In genomic region chr5:59673438-59674058, GRCh38 we compare ENCODE assay signal across 8 cellular contexts.
A peak's percentile ranks its signal among the peaks of the same experiment; 100 is the strongest.
DNase-seq lines count a peak whose midpoint lies in the region; ATAC-seq and TF ChIP-seq lines count a peak whose summit lies in the region.

No MANE protein-coding gene starts in this region.

- H3K9me3 Mint-ChIP-seq in activated naive CD4-positive, alpha-beta T cell treated with anti-CD3 and anti-CD28 coated beads for 36 hours: no peaks in the 10 kb centered on the region

- H3K36me3 ChIP-seq in heart left ventricle (no peaks in the 10 kb centered on the region), KMS-11 (ENCODE audit: insufficient read depth) (no peaks in the 10 kb centered on the region), fibroblast of lung (ENCODE audit: control insufficient read depth, insufficient read depth, low read length) (no peaks in the 10 kb centered on the region)

- no peak overlapping the region for H3K9ac ChIP-seq in KMS-11
- no peak overlapping the region for H3K9ac ChIP-seq in fibroblast of lung (ENCODE audit: insufficient read depth, low read length)

- WGBS in heart left ventricle, 4 donors: 23 to 25% (median 25%) methylated on average over 4 of the region's 4 CpGs

- TF ChIP-seq POLR2A in heart left ventricle (IDR thresholded peaks at IDR 0.05): no peak

- H3K4me3 Mint-ChIP-seq in activated naive CD4-positive, alpha-beta T cell treated with anti-CD3 and anti-CD28 coated beads for 36 hours: no peak overlapping the region

- H3K9me3 ChIP-seq in heart left ventricle (no peaks in the 10 kb centered on the region), fibroblast of lung (ENCODE audit: control insufficient read depth, insufficient read depth, low read depth, low read length) (no peaks in the 10 kb centered on the region)

- H3K27ac ChIP-seq in heart left ventricle (no peak overlapping the region), KMS-11 (no peak overlapping the region), fibroblast of lung (ENCODE audit: insufficient read depth, low read length) (no peak overlapping the region)

- H3K27ac Mint-ChIP-seq in activated naive CD4-positive, alpha-beta T cell treated with anti-CD3 and anti-CD28 coated beads for 36 hours: no peak overlapping the region

- H3K4me2 ChIP-seq in KMS-11: no peak overlapping the region
- H3K4me2 ChIP-seq in fibroblast of lung (ENCODE audit: extremely low read depth, insufficient read depth, low read length): no peak overlapping the region

- H3K36me3 Mint-ChIP-seq in activated naive CD4-positive, alpha-beta T cell treated with anti-CD3 and anti-CD28 coated beads for 36 hours (ENCODE audit: low read depth): no peaks in the 10 kb centered on the region

- no peaks in the 10 kb centered on the region for H4K20me1 ChIP-seq in KMS-11 (ENCODE audit: insufficient read depth)
- no peaks in the 10 kb centered on the region for H4K20me1 ChIP-seq in fibroblast of lung (ENCODE audit: control insufficient read depth, extremely low read depth, insufficient read depth, low read length)

- no peaks in the 10 kb centered on the region for H3K4me1 ChIP-seq in heart left ventricle
- H3K4me1 ChIP-seq in KMS-11 (ENCODE audit: low read depth, poor library complexity, severe bottlenecking): peaks cover 5% of the 10 kb centered on the region
- H3K4me1 ChIP-seq in fibroblast of lung (ENCODE audit: control insufficient read depth, extremely low read depth, insufficient read depth, low read length): no peaks in the 10 kb centered on the region

- ATAC-seq in heart left ventricle: no peak
- no peak for ATAC-seq in Right ventricle myocardium superior (ENCODE audit: poor library complexity)

- H3K79me2 ChIP-seq in KMS-11 (ENCODE audit: insufficient read depth, low read depth) (no peaks in the 10 kb centered on the region), fibroblast of lung (ENCODE audit: control insufficient read depth, insufficient read depth, low read length) (no peaks in the 10 kb centered on the region)

- TF ChIP-seq CTCF in heart left ventricle (IDR thresholded peaks at IDR 0.05) (peak; percentile 76 to 92 (median 86)), KMS-11 (conservative IDR thresholded peaks at IDR 0.05; ENCODE audit: low read depth, low read length) (peak; percentile 98), fibroblast of lung (conservative IDR thresholded peaks at IDR 0.05 in 1 of 2, IDR thresholded peaks at IDR 0.05 in 1 of 2; ENCODE audit: low read depth in 1 of 2, low read length in 2 of 2) (peak; percentile 71 to 72)

- H3K4me3 ChIP-seq in heart left ventricle (no peak overlapping the region), KMS-11 (IDR thresholded peaks at IDR 0.05; ENCODE audit: insufficient read depth, low read depth, low read length) (no peak overlapping the region), fibroblast of lung (replicated peaks in 1 of 4; ENCODE audit: control extremely low read depth in 1 of 4, insufficient read depth in 1 of 4, low read depth in 3 of 4, low read length in 4 of 4) (no peak overlapping the region)

- CTCF ChIA-PET in activated naive CD4-positive, alpha-beta T cell treated with anti-CD3 and anti-CD28 coated beads for 36 hours (lab: Charles Lee): interaction anchor here (0.7 to 4.3 kb wide), 13 partner anchors 9 to 397 kb away, joined by 3 to 33 read pairs (median 4); no protein-coding TSS in a partner anchor

- H3K27me3 ChIP-seq in heart left ventricle (no peaks in the 10 kb centered on the region), KMS-11 (ENCODE audit: insufficient read depth, low read depth) (no peaks in the 10 kb centered on the region), fibroblast of lung (ENCODE audit: control insufficient read depth, insufficient read depth, low read length) (no peaks in the 10 kb centered on the region)

- no peaks in the 10 kb centered on the region for H3K27me3 Mint-ChIP-seq in activated naive CD4-positive, alpha-beta T cell treated with anti-CD3 and anti-CD28 coated beads for 36 hours (ENCODE audit: low read depth)

- DNase-seq in heart left ventricle (no peak), Right ventricle myocardium superior (no peak), RPMI7951 (ENCODE audit: low read depth) (peak; percentile 47), fibroblast of lung (ENCODE audit: low read depth in 2 of 2) (peak; percentile 41 to 72), pons (ENCODE audit: low spot score) (peak; percentile 62), posterior cingulate gyrus (no peak)
- no peak for DNase-seq in activated naive CD4-positive, alpha-beta T cell treated with anti-CD3 and anti-CD28 coated beads for 36 hours

- no peaks in the 10 kb centered on the region for H3K4me1 Mint-ChIP-seq in activated naive CD4-positive, alpha-beta T cell treated with anti-CD3 and anti-CD28 coated beads for 36 hours (ENCODE audit: low read depth)

- intact Hi-C loops in heart left ventricle (cut with DNase I) (loop anchor here (1.0 to 10.0 kb wide), 12 partner anchors 119 to 489 kb away; no protein-coding TSS in a partner anchor), Right ventricle myocardium superior (cut with DNase I) (loop anchor here (2.0 to 10.0 kb wide), 3 partner anchors 124 to 289 kb away; no protein-coding TSS in a partner anchor), posterior cingulate gyrus (cut with DNase I) (loop anchor here (1.0 to 10.0 kb wide), 4 partner anchors 131 to 489 kb away; no protein-coding TSS in a partner anchor)
- intact Hi-C loops in activated naive CD4-positive, alpha-beta T cell treated with anti-CD3 and anti-CD28 coated beads for 36 hours (cut with micrococcal nuclease): loop anchor here (1.0 kb wide), 5 partner anchors 51 to 485 kb away; no protein-coding TSS in a partner anchor

- H2AFZ ChIP-seq in KMS-11 (ENCODE audit: low read depth) (no peak overlapping the region), fibroblast of lung (ENCODE audit: low read length) (no peak overlapping the region)

Comparison
In these comparisons a context has a peak if more than half of its experiments do, and no peak if none do; other contexts are left out.
1. DNase-seq: peak in RPMI7951 (single experiment), fibroblast of lung (2 of 2) and pons (single experiment); none in heart left ventricle (0 of 5), Right ventricle myocardium superior (single experiment), posterior cingulate gyrus (0 of 10) and activated naive CD4-positive, alpha-beta T cell treated with anti-CD3 and anti-CD28 coated beads for 36 hours (single experiment).
2. Peak in every context shown above with its lines, with median percentiles within 50 percentile points of each other: CTCF ChIP-seq.